ENCODE assay signal across 8 cellular contexts in the genomic region with DNA sequence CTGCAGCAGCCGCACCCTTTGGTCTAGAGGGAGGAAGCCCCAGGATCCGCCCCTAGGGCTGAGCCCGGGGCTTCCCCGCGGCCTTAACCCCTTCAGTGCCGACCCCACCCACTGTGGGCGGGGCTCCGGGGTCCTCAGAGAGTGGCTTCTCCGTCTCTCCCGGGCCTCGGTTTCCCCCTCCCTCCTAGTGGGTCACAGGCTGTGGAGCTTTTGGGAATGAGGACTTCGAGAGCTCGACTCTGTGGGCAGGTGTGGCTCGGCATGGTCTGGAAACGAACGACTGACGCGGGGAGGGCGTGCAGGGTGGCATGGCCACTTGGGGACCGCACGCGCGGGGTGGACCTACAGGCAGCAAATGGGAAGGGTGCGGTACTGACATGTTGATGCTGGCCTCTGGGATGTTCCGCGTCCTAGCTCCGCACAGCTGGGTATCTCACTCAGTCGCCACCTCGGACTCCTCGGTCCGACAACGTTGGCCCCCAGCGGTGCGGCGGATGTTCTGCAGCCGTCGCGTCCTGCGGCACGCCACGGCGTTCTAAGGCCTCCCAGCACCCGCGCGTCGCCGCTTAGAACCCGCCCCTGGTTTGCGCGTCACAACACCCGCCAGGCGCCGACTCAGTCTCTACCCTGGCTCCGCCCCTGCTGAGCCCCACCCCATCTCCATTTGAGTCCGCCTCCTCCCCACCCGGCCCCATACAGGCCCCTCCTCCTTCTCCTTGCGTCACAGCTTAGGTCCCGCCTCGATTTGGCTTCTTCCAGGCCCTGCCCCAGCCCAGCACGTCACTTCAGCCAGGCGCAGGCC. TPM values are rescaled to one million over a fixed set of nuclear protein-coding genes. Genes with fewer than 3 reads are reported as not detected.
DNase-seq lines count a peak whose midpoint lies in the region; ATAC-seq and TF ChIP-seq lines count a peak whose summit lies in the region.

A gene with protein sequence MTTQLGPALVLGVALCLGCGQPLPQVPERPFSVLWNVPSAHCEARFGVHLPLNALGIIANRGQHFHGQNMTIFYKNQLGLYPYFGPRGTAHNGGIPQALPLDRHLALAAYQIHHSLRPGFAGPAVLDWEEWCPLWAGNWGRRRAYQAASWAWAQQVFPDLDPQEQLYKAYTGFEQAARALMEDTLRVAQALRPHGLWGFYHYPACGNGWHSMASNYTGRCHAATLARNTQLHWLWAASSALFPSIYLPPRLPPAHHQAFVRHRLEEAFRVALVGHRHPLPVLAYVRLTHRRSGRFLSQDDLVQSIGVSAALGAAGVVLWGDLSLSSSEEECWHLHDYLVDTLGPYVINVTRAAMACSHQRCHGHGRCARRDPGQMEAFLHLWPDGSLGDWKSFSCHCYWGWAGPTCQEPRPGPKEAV (minus strand): TSS at position 570 of the 802 bp plus-strand sequence. CDS start 3,803 bp downstream, outside the sequence.
A gene with protein sequence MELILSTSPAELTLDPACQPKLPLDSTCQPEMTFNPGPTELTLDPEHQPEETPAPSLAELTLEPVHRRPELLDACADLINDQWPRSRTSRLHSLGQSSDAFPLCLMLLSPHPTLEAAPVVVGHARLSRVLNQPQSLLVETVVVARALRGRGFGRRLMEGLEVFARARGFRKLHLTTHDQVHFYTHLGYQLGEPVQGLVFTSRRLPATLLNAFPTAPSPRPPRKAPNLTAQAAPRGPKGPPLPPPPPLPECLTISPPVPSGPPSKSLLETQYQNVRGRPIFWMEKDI (minus strand): TSS at position 570 of the 802 bp plus-strand sequence. CDS start 1,942 bp downstream, outside the sequence.

- H3K4me1 ChIP-seq in thyroid gland, result peaks cover 22 to 35% of the 10 kb centered on the region in 2 donors

- no peaks in the 10 kb centered on the region for H3K27me3 ChIP-seq in thyroid gland

- H3K4me3 ChIP-seq in NB4 (ENCODE audit: low read depth, low read length) (peak within 1 kb of the TSS; percentile 78), thyroid gland (replicated peaks in 1 of 3) (peak within 1 kb of the TSS; percentile 32 to 68 (median 57))

- no peaks in the 10 kb centered on the region for H3K9me3 Mint-ChIP-seq in activated naive CD4-positive, alpha-beta T cell treated with anti-CD3 and anti-CD28 coated beads, Interleukin-2, amount 50 U/mL, for 72 hours
- no peaks in the 10 kb centered on the region for H3K9me3 Mint-ChIP-seq in osteocyte (ENCODE audit: unreplicated experiment)

- peaks cover 22% of the 10 kb centered on the region for H3K4me1 Mint-ChIP-seq in osteocyte (ENCODE audit: unreplicated experiment)

- H3K27me3 Mint-ChIP-seq in osteocyte (ENCODE audit: unreplicated experiment), result no peaks in the 10 kb centered on the region

- H3K27ac ChIP-seq in thyroid gland, result peak within 1 kb of the TSS; percentile 65 to 88 (median 88)

- WGBS in thyroid gland, 2 donors, result 0 to 1% methylated on average over 21 to 34 of the region's 61 CpGs

- POLR2A ChIA-PET in GM10248 (lab: Yijun Ruan, JAX), result interaction anchor here (0.6 to 2.2 kb wide), 9 partner anchors 19 to 1201 kb away, joined by 3 to 13 read pairs (median 5); partner anchors contain the start of gene GNAI2

- TF ChIP-seq POLR2A in NB4 (IDR thresholded peaks at IDR 0.05; ENCODE audit: extremely low read depth, insufficient read length) (peak; percentile 88), thyroid gland (IDR thresholded peaks at IDR 0.05) (peak; percentile 59 to 93)

- intact Hi-C loops in thyroid gland (cut with DNase I), result no loop called here

- H3K4me3 Mint-ChIP-seq in osteocyte (ENCODE audit: unreplicated experiment), result peak within 1 kb of the TSS; percentile 97

- DNase-seq in GM10248 (ENCODE audit: extremely low spot score) (peak; percentile 99), NB4 (ENCODE audit: low read depth) (peak; percentile 99), glomerular visceral epithelial cell (ENCODE audit: extremely low spot score) (peak; percentile 100), osteocyte (ENCODE audit: extremely low spot score, unreplicated experiment) (peak; percentile 100), thyroid gland (peak; percentile 99)
- DNase-seq in activated naive CD4-positive, alpha-beta T cell treated with anti-CD3 and anti-CD28 coated beads, Interleukin-2, amount 50 U/mL, for 72 hours (ENCODE audit: low spot score in 2 of 2), result peak; percentile 98 to 99

- peaks cover 0 to 4% of the 10 kb centered on the region in 2 donors for H3K36me3 Mint-ChIP-seq in activated naive CD4-positive, alpha-beta T cell treated with anti-CD3 and anti-CD28 coated beads, Interleukin-2, amount 50 U/mL, for 72 hours
- H3K36me3 Mint-ChIP-seq in osteocyte (ENCODE audit: unreplicated experiment), result no peaks in the 10 kb centered on the region

- H3K27ac Mint-ChIP-seq in activated naive CD4-positive, alpha-beta T cell treated with anti-CD3 and anti-CD28 coated beads, Interleukin-2, amount 50 U/mL, for 72 hours, result peak within 1 kb of the TSS; percentile 89 to 99
- H3K27ac Mint-ChIP-seq in osteocyte (ENCODE audit: unreplicated experiment), result peak within 1 kb of the TSS; percentile 98

- CTCF ChIA-PET in GM10248 (lab: Yijun Ruan, JAX), result interaction anchor here (0.8 to 3.5 kb wide), 16 partner anchors 10 to 71 kb away, joined by 3 to 23 read pairs (median 4); no protein-coding TSS in a partner anchor

- H3K36me3 ChIP-seq in thyroid gland, result no peaks in the 10 kb centered on the region

- no peaks in the 10 kb centered on the region for H3K9me3 ChIP-seq in thyroid gland

- ATAC-seq in HG02571 (IDR thresholded peaks at IDR 0.05; ENCODE audit: unreplicated experiment) (peak; percentile 81), SK-N-SH treated with all-trans-retinoic acid at 6 μM for 48 hours (peak; percentile 90)
- peak; percentile 83 to 90 for ATAC-seq in activated naive CD4-positive, alpha-beta T cell treated with anti-CD3 and anti-CD28 coated beads, Interleukin-2, amount 50 U/mL, for 72 hours

- peak; percentile 22 for TF ChIP-seq CTCF in GM10248 (IDR thresholded peaks at IDR 0.05; ENCODE audit: control extremely low read depth, extremely low read depth, low read depth, missing control alignments)
- peak; percentile 21 for TF ChIP-seq CTCF in NB4 (IDR thresholded peaks at IDR 0.05; ENCODE audit: low read depth, low read length)
- TF ChIP-seq CTCF in osteocyte (IDR thresholded peaks at IDR 0.05), result peak; percentile 25
- TF ChIP-seq CTCF in thyroid gland (IDR thresholded peaks at IDR 0.05), result peak in 5 of 6 experiments; percentile 14 to 49 (median 43)

TF ChIP-seq in SK-N-SH treated with all-trans-retinoic acid at 6 μM for 48 hours, 23 proteins besides CTCF, POLR2A, EP300 and RAD21:
- TF ChIP-seq ZNF8 (CRISPR knock-in tag; IDR thresholded peaks at IDR 0.05) (peak; percentile 93), ARNTL (CRISPR knock-in tag; IDR thresholded peaks at IDR 0.05; ENCODE audit: borderline replicate concordance, low read depth) (no peak), GLIS3 (CRISPR knock-in tag; IDR thresholded peaks at IDR 0.05) (no peak), RARB (CRISPR knock-in tag; IDR thresholded peaks at IDR 0.05) (no peak), ZFP3 (CRISPR knock-in tag; IDR thresholded peaks at IDR 0.05) (0 out of 2 replicates have a peak, but pooled peaks have one; percentile 26), OSR1 (CRISPR knock-in tag; IDR thresholded peaks at IDR 0.05) (no peak), BACH2 (CRISPR knock-in tag; IDR thresholded peaks at IDR 0.05; ENCODE audit: borderline replicate concordance) (no peak), ZNF565 (CRISPR knock-in tag; conservative IDR thresholded peaks at IDR 0.05; ENCODE audit: low read depth) (no peak), PPARA (CRISPR knock-in tag; IDR thresholded peaks at IDR 0.05; ENCODE audit: borderline replicate concordance) (no peak), ESRRG (CRISPR knock-in tag; IDR thresholded peaks at IDR 0.05) (no peak)
TF ChIP-seq in SK-N-SH treated with all-trans-retinoic acid at 6 μM for 48 hours: peak in this region for 2.

RNA-seq across cellular contexts. Expression of the first gene that starts in this region (rescaled TPM):
- 1 to 10 TPM; 4.3 to 6.6 TPM for total RNA-seq in activated naive CD4-positive, alpha-beta T cell treated with anti-CD3 and anti-CD28 coated beads, Interleukin-2, amount 50 U/mL, for 72 hours
- total RNA-seq in osteocyte, result 2.3 and 3.0 TPM in 2 replicates
- total RNA-seq in thyroid gland, result 1 to 10 TPM; 2.7 to 6.7 (median 3.8) TPM

RNA-seq across cellular contexts. Expression of the second gene that starts in this region (rescaled TPM):
- 10 to 100 TPM; 19.4 to 26.0 TPM for total RNA-seq in activated naive CD4-positive, alpha-beta T cell treated with anti-CD3 and anti-CD28 coated beads, Interleukin-2, amount 50 U/mL, for 72 hours
- total RNA-seq in osteocyte (14.3 and 16.2 TPM in 2 replicates), thyroid gland (10 to 100 TPM in 2 of 4 donors, 1 to 10 TPM in 2; 6.9 to 15.2 (median 10.8) TPM)

Comparison
In these comparisons a context has a peak if more than half of its experiments do, and no peak if none do; other contexts are left out.
1. Peak in every context shown above with its lines: DNase-seq, ATAC-seq, H3K4me3 ChIP-seq and H3K27ac ChIP-seq.